In genomic region chr3:123723527-123724168, GRCh38 we compare ENCODE assay signal across 8 cellular contexts.
A peak's percentile ranks its signal among the peaks of the same experiment; 100 is the strongest.
DNase-seq lines count a peak whose midpoint lies in the region; ATAC-seq and TF ChIP-seq lines count a peak whose summit lies in the region.

No MANE protein-coding gene starts in this region.

- ATAC-seq in GM21786 (IDR thresholded peaks at IDR 0.05; ENCODE audit: unreplicated experiment) = peak; percentile 68
- no peak for ATAC-seq in HG03025 (IDR thresholded peaks at IDR 0.05; ENCODE audit: low FRiP score, unreplicated experiment)

- peak; percentile 90 for TF ChIP-seq CTCF in cardiac fibroblast (IDR thresholded peaks at IDR 0.05; ENCODE audit: low read depth, low read length)

- no peak overlapping the region for H3K4me3 ChIP-seq in cardiac fibroblast (replicated peaks in 1 of 2; ENCODE audit: low read depth in 2 of 2, low read length in 2 of 2)

- DNase-seq in COLO668 (lab: John Stamatoyannopoulos, UW; ENCODE audit: unreplicated experiment) (peak; percentile 22), NCI-H1930 (lab: John Stamatoyannopoulos, UW) (peak; percentile 49 to 81), T-helper 9 cell (peak; percentile 6), cardiac fibroblast (ENCODE audit: low read depth in 2 of 2) (peak; percentile 87 to 91), kidney glomerular epithelial cell (lab: John Stamatoyannopoulos, UW) (peak; percentile 70)
- peak in 2 of 3 experiments; percentile 21 to 31 for DNase-seq in stimulated activated CD4-positive, alpha-beta T cell treated with anti-CD3 and anti-CD28 coated beads, TNF-alpha, amount 100 ng/mL, for 24 hours (ENCODE audit: low read depth in 3 of 3)

Comparison
In these comparisons a context has a peak if more than half of its experiments do, and no peak if none do; other contexts are left out.
1. DNase-seq: peak in every context shown above with its lines; median percentile 89 in cardiac fibroblast; 70 in kidney glomerular epithelial cell; 65 in NCI-H1930; 26 in stimulated activated CD4-positive, alpha-beta T cell treated with anti-CD3 and anti-CD28 coated beads, TNF-alpha, amount 100 ng/mL, for 24 hours; 22 in COLO668; 6 in T-helper 9 cell.